ENCODE assay signal across 1 cellular context in genomic region chr15:91562698-91563097, GRCh38.
TF ChIP-seq lines count a peak whose summit lies in the region.

No MANE protein-coding gene starts in this region.

TF ChIP-seq in GM23338, 12 proteins besides CTCF, POLR2A, EP300 and RAD21 (continued from another document):
- TF ChIP-seq ZNF462 (CRISPR knock-in tag; IDR thresholded peaks at IDR 0.05) (no peak), POLR2AphosphoS5 (IDR thresholded peaks at IDR 0.05; ENCODE audit: low read depth) (no peak), NANOG (IDR thresholded peaks at IDR 0.05; ENCODE audit: borderline replicate concordance) (no peak), STAT1 (IDR thresholded peaks at IDR 0.05; ENCODE audit: unreplicated experiment) (no peak), ZNF114 (CRISPR knock-in tag; IDR thresholded peaks at IDR 0.05) (no peak), REST (IDR thresholded peaks at IDR 0.05; ENCODE audit: unreplicated experiment) (no peak), EZH2 (IDR thresholded peaks at IDR 0.05; ENCODE audit: low read depth, unreplicated experiment) (no peak), ZNF331 (CRISPR knock-in tag; IDR thresholded peaks at IDR 0.05; ENCODE audit: low read depth) (no peak)
